ENCODE assay signal across 31 cellular contexts in the genomic region with DNA sequence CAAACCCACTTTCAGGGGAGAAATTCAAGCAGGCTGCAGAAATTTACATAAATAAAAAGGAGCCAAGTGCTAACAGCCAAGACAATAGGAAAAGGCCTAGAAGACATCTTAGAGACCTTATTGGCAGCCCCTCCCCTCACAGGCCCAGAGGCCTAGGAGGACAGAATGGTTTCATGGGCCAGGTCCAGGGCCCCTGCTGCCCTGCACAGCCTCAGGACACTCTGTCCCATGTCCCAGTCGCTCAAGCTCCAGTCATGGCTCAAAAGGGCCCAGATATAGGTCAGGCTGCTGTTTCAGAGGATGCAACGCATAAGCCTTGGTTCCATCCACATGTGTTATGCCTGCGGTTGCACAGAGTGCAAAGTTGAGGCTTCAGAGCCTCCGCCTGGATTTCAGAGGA. TPM values are rescaled to one million over a fixed set of nuclear protein-coding genes. Genes with fewer than 3 reads are reported as not detected.
DNase-seq lines count a peak whose midpoint lies in the region; ATAC-seq, FAIRE-seq and TF ChIP-seq lines count a peak whose summit lies in the region.
"Had no signal": no experiment of that assay in that cellular context is flagged by ENCODE, and none has a peak within 500 bp of the region (broad histone marks: within the 10 kb centered on the region; RNA-seq: fewer than 3 reads in every experiment).

No MANE protein-coding gene starts in this region.

- H3K27me3 ChIP-seq in heart left ventricle: no peaks in the 10 kb centered on the region
- H3K27me3 ChIP-seq in H1 (replicated peaks in 1 of 4; ENCODE audit: control insufficient read depth in 3 of 4, extremely low read depth in 1 of 4, insufficient read depth in 3 of 4, low read length in 3 of 4): no peaks in the 10 kb centered on the region
- H3K27me3 ChIP-seq: MG63 had no signal

- no peak overlapping the region for H2AFZ ChIP-seq in H1 (ENCODE audit: low read length)

- H4K20me1 ChIP-seq in H1 (replicated peaks in 1 of 2; ENCODE audit: control insufficient read depth in 1 of 2, insufficient read depth in 2 of 2, low read length in 2 of 2): no peaks in the 10 kb centered on the region

- TF ChIP-seq CTCF in heart left ventricle (IDR thresholded peaks at IDR 0.05) (no peak), H1 (IDR thresholded peaks at IDR 0.05; ENCODE audit: control extremely low read depth in 1 of 3, insufficient read depth in 1 of 3, low read depth in 1 of 3, low read length in 3 of 3) (no peak)

- no peak overlapping the region for H4K8ac ChIP-seq in H1 (ENCODE audit: extremely low read depth, insufficient read depth, low read length)

- 96 to 100% (median 99%) methylated on average over 2 to 4 of the region's 4 CpGs for WGBS in heart left ventricle, 4 donors
- WGBS in H1 (ENCODE audit: extremely low coverage in 1 of 2, insufficient coverage in 1 of 2, insufficient read length in 1 of 2, insufficient replicate concordance in 2 of 2, low coverage in 1 of 2, low lambda C conversion rate in 2 of 2, missing lambda C conversion rate in 1 of 2), 2 experiments: 93% methylated on average over 4 of the region's 4 CpGs; no CpG with 5 or more reads in 1 of the 2 experiments

- H2BK5ac ChIP-seq in H1 (ENCODE audit: low read depth, low read length): no peak overlapping the region

- no peak overlapping the region for H2BK12ac ChIP-seq in H1 (ENCODE audit: low read depth, low read length)

- CTCF ChIA-PET in H1 (lab: Charles Lee; ENCODE audit: partially characterized antibody): no interaction called here

- peaks cover 0 to 65% (median 14%) of the 10 kb centered on the region in 9 donors for H3K36me3 ChIP-seq in heart left ventricle
- peaks cover 0 to 3% (median 1%) of the 10 kb centered on the region in 4 experiments; a peak in 2 of 8 replicates for H3K36me3 ChIP-seq in H1 (ENCODE audit: control insufficient read depth in 2 of 4, insufficient read depth in 4 of 4, low read length in 3 of 4)
- H3K36me3 ChIP-seq: MG63 had no signal

- no peaks in the 10 kb centered on the region for H3K23me2 ChIP-seq in H1 (ENCODE audit: low read depth, low read length)

- no peak overlapping the region for H2BK15ac ChIP-seq in H1 (ENCODE audit: low read length)

- no peak overlapping the region for H3K4ac ChIP-seq in H1 (replicated peaks; ENCODE audit: insufficient read length, low read depth, low read length)

- H3K4me1 ChIP-seq in heart left ventricle (no peaks in the 10 kb centered on the region), H1 (replicated peaks in 1 of 4; ENCODE audit: control insufficient read depth in 3 of 4, insufficient read depth in 4 of 4, low read length in 3 of 4) (peaks cover 0 to 9% (median 3%) of the 10 kb centered on the region in 4 experiments; a peak in 4 of 7 replicates)

- no peak for FAIRE-seq in H1 (lab: Jason Lieb, UNC)
- FAIRE-seq: GM12891, HTR-8/SVneo, RCC 7860 had no signal

- POLR2A ChIA-PET in H1 (lab: Charles Lee; ENCODE audit: partially characterized antibody): no interaction called here

- H3K56ac ChIP-seq in H1 (replicated peaks; ENCODE audit: insufficient read length, low read depth, low read length): no peak overlapping the region

- ATAC-seq in heart left ventricle: no peak
- no peak for ATAC-seq in memory B cell (ENCODE audit: low read depth)
- no peak for ATAC-seq in HG03354 (IDR thresholded peaks at IDR 0.05; ENCODE audit: poor library complexity, severe bottlenecking, unreplicated experiment)
- ATAC-seq in HG02610 (IDR thresholded peaks at IDR 0.05; ENCODE audit: unreplicated experiment): no peak
- ATAC-seq: CD8-positive, alpha-beta T cell; HCT116 had no signal

- H3K79me1 ChIP-seq in H1 (ENCODE audit: low read depth, low read length): no peaks in the 10 kb centered on the region

- no peak overlapping the region for H3K4me3 Mint-ChIP-seq in memory B cell
- H3K4me3 Mint-ChIP-seq: CD8-positive, alpha-beta T cell had no signal

- TF ChIP-seq RAD21 in H1 (IDR thresholded peaks at IDR 0.05 in 1 of 2, conservative IDR thresholded peaks at IDR 0.05 in 1 of 2; ENCODE audit: low read depth in 2 of 2, low read length in 2 of 2): no peak

- H3K9ac ChIP-seq in H1 (replicated peaks in 1 of 4; ENCODE audit: extremely low read depth in 1 of 4, low read depth in 3 of 4, low read length in 3 of 4): no peak overlapping the region
- H3K9ac ChIP-seq: SK-N-SH had no signal

- H3K9me3 Mint-ChIP-seq in memory B cell: peaks cover 6% of the 10 kb centered on the region

- no peak overlapping the region for H4K5ac ChIP-seq in H1 (ENCODE audit: insufficient read length, low read depth, low read length)

- H3K9me3 ChIP-seq in heart left ventricle (peaks cover 0 to 15% (median 4%) of the 10 kb centered on the region in 12 donors), H1 (ENCODE audit: insufficient read depth in 2 of 2, low read depth in 1 of 2, low read length in 1 of 2) (peaks cover 24 to 26% of the 10 kb centered on the region in 2 experiments)
- H3K9me3 ChIP-seq: SK-N-SH had no signal

- no peak overlapping the region for H3K4me2 ChIP-seq in H1 (ENCODE audit: insufficient read depth in 1 of 2, low read depth in 2 of 2, low read length in 2 of 2)
- H3K4me2 ChIP-seq: SK-N-SH had no signal

- no peak overlapping the region for H3K27ac ChIP-seq in heart left ventricle
- H3K27ac ChIP-seq in H1 (ENCODE audit: low read depth, low read length): no peak overlapping the region
- H3K27ac ChIP-seq: C4-2B had no signal

- H2BK20ac ChIP-seq in H1 (ENCODE audit: low read length): no peak overlapping the region

- H4K91ac ChIP-seq in H1 (replicated peaks; ENCODE audit: insufficient read length, low read length): no peak overlapping the region

- H2AK5ac ChIP-seq in H1 (ENCODE audit: low read depth, low read length): no peak overlapping the region

- peak overlapping the region; percentile 58 for H3K27ac Mint-ChIP-seq in memory B cell
- H3K27ac Mint-ChIP-seq: CD8-positive, alpha-beta T cell had no signal

- no peak for TF ChIP-seq EP300 in H1 (IDR thresholded peaks at IDR 0.05; ENCODE audit: borderline replicate concordance in 1 of 2, low read depth in 2 of 2, low read length in 2 of 2)

- H3K79me2 ChIP-seq in H1 (ENCODE audit: control insufficient read depth in 1 of 2, insufficient read depth in 2 of 2, low read length in 2 of 2): no peaks in the 10 kb centered on the region

- H3K27me3 Mint-ChIP-seq in memory B cell: no peaks in the 10 kb centered on the region

- H3K4me3 ChIP-seq in heart left ventricle (no peak overlapping the region), H1 (ENCODE audit: extremely low read depth in 1 of 4, insufficient read depth in 2 of 4, low read depth in 3 of 4, low read length in 4 of 4) (no peak overlapping the region)
- H3K4me3 ChIP-seq: MG63 had no signal

- no peak overlapping the region for H3K14ac ChIP-seq in H1 (ENCODE audit: insufficient read length)

- peaks cover 42% of the 10 kb centered on the region for H3K36me3 Mint-ChIP-seq in memory B cell

- peak; percentile 33 for DNase-seq in cardiac septum (ENCODE audit: low spot score)
- no peak for DNase-seq in heart left ventricle
- peak in 1 of 2 experiments; percentile 44 for DNase-seq in H1 (ENCODE audit: low read depth in 1 of 2, low spot score in 2 of 2)
- no peak for DNase-seq in memory B cell (ENCODE audit: low spot score in 2 of 2)
- DNase-seq in NCI-H748 treated with DMSO at 0.1 percent for 48 hours (lab: John Stamatoyannopoulos, UW): no peak
- DNase-seq in AML-193 (lab: John Stamatoyannopoulos, UW): no peak
- DNase-seq: DMS 273 treated with DMSO at 0.1 percent for 48 hours, DMS79, EL, GDM1, GOT3, KG1, MG63, NCI-H1105 treated with DMSO at 0.1 percent for 48 hours, NCI-H146, NCI-H1930, NCI-H2107, NCI-H524, NCI-H774, SK-N-SH had no signal

- intact Hi-C loops in cardiac septum (cut with DNase I) (no loop called here), heart left ventricle (cut with DNase I) (no loop called here)

- peaks cover 17% of the 10 kb centered on the region for H3K4me1 Mint-ChIP-seq in memory B cell

- no peak overlapping the region for H2BK120ac ChIP-seq in H1 (replicated peaks; ENCODE audit: low read depth, low read length)

- no peak for TF ChIP-seq POLR2A in heart left ventricle (IDR thresholded peaks at IDR 0.05)
- TF ChIP-seq POLR2A in H1 (IDR thresholded peaks at IDR 0.05; ENCODE audit: control extremely low read depth in 1 of 2, low read depth in 2 of 2, low read length in 2 of 2): no peak

- no peak overlapping the region for H3K23ac ChIP-seq in H1 (ENCODE audit: insufficient read length)

- H3K18ac ChIP-seq in H1 (ENCODE audit: extremely low read depth, low read length): no peak overlapping the region

TF ChIP-seq in H1, 55 proteins besides CTCF, POLR2A, EP300 and RAD21:
- TF ChIP-seq CBX5 (IDR thresholded peaks at IDR 0.05; ENCODE audit: low read depth, low read length) (0 out of 2 replicates have a peak, but pooled peaks have one; percentile 74), TAF7 (optimal IDR thresholded peaks at IDR 0.05; ENCODE audit: borderline replicate concordance, low read depth, low read length) (no peak)

RNA-seq across cellular contexts. Expression of a gene that starts 55.8 kb away (rescaled TPM):
- total RNA-seq in cardiac septum: 35.6 TPM
- total RNA-seq in heart left ventricle: 10 to 100 TPM; 33.3 to 57.6 (median 46.4) TPM
- polyA plus RNA-seq in heart left ventricle: 10 to 100 TPM; 20.9 to 60.1 TPM
- 22.7 and 30.2 TPM in 2 replicates for total RNA-seq in H1 (2021; fragmentation: NEBNext Ultra II Directional; extraction: Animal tissue kit (Norgen Biotek cat#: 25700))
- polyA plus RNA-seq in H1 (2011; rRNA removed): 56.4 and 70.1 TPM in 2 replicates
- polyA plus RNA-seq in H1 (2011; cell fraction: cytosol; rRNA removed): 57.6 TPM
- polyA plus RNA-seq in H1 (2011; cell fraction: nucleus; rRNA removed): 94.1 TPM
- 22.8 to 34.2 TPM (median 32.2 TPM) in 4 replicates for polyA plus RNA-seq in H1 (2012, experiment 1 of 2)
- 36.8 TPM for polyA plus RNA-seq in H1 (2012, experiment 2 of 2)
- polyA plus RNA-seq in H1 (2013, experiment 1 of 2): 38.6 TPM
- 42.0 TPM for polyA plus RNA-seq in H1 (2013, experiment 2 of 2)
- 48.7 and 58.0 TPM in 2 replicates for polyA minus RNA-seq in H1 (2011; rRNA and poly(A)+ RNA removed)
- 28.3 TPM for polyA minus RNA-seq in H1 (2011; cell fraction: cytosol; rRNA and poly(A)+ RNA removed)
- 44.6 TPM for polyA minus RNA-seq in H1 (2011; cell fraction: nucleus; rRNA and poly(A)+ RNA removed)

RNA-seq across cellular contexts. Expression of a gene that starts 59.1 kb away (rescaled TPM):
- 1.7 TPM for total RNA-seq in cardiac septum
- 1 to 10 TPM; 1.1 to 7.4 (median 2.0) TPM for total RNA-seq in heart left ventricle
- polyA plus RNA-seq in heart left ventricle: 1 to 10 TPM; 2.0 to 8.1 TPM
- 0.36 TPM in 1 of 2 replicates, not detected in the other for total RNA-seq in H1 (2021; fragmentation: NEBNext Ultra II Directional; extraction: Animal tissue kit (Norgen Biotek cat#: 25700))
- polyA plus RNA-seq in H1 (2011; rRNA removed): 0.09 and 0.30 TPM in 2 replicates
- polyA plus RNA-seq in H1 (2011; cell fraction: cytosol; rRNA removed): 0.45 TPM
- polyA plus RNA-seq in H1 (2011; cell fraction: nucleus; rRNA removed): 0.37 TPM
- 0.28 to 0.60 TPM in 2 of 4 replicates, not detected in the others for polyA plus RNA-seq in H1 (2012, experiment 1 of 2)
- polyA plus RNA-seq in H1 (2012, experiment 2 of 2): not detected
- polyA plus RNA-seq in H1 (2013, experiment 1 of 2): 0.12 TPM
- 0.09 TPM for polyA plus RNA-seq in H1 (2013, experiment 2 of 2)
- not detected in 2 replicates for polyA minus RNA-seq in H1 (2011; rRNA and poly(A)+ RNA removed)
- polyA minus RNA-seq in H1 (2011; cell fraction: cytosol; rRNA and poly(A)+ RNA removed): not detected
- not detected for polyA minus RNA-seq in H1 (2011; cell fraction: nucleus; rRNA and poly(A)+ RNA removed)
- total RNA-seq: A172; Caco-2; CD8-positive, alpha-beta T cell had no signal
- polyA plus RNA-seq: AG04450, SK-N-SH had no signal
